13 cellular contexts compared by ENCODE assay signal in genomic region chr20:4012631-4013030, GRCh38. TPM values are rescaled to one million over a fixed set of nuclear protein-coding genes. Genes with fewer than 3 reads are reported as not detected.
DNase-seq lines count a peak whose midpoint lies in the region; ATAC-seq, FAIRE-seq and TF ChIP-seq lines count a peak whose summit lies in the region.
"Had no signal": no experiment of that assay in that cellular context is flagged by ENCODE, and none has a peak within 500 bp of the region (broad histone marks: within the 10 kb centered on the region; RNA-seq: fewer than 3 reads in every experiment).

No MANE protein-coding gene starts in this region.

- CTCF ChIA-PET in A549 (lab: Yijun Ruan, JAX), result interaction anchor here (0.6 to 10.8 kb wide), 20 partner anchors 11 to 255 kb away, joined by 3 to 167 read pairs (median 4); no protein-coding TSS in a partner anchor

- no peak for TF ChIP-seq EP300 in A549 (IDR thresholded peaks at IDR 0.05)

- H3K27ac ChIP-seq in A549 (no peak overlapping the region), HL-60 (replicated peaks) (peak overlapping the region; percentile 94), left lung (peak overlapping the region; percentile 55 to 93)
- H3K27ac ChIP-seq: suprapubic skin had no signal

- no peak for TF ChIP-seq CTCF in A549 (IDR thresholded peaks at IDR 0.05)
- TF ChIP-seq CTCF in HL-60 (IDR thresholded peaks at IDR 0.05; ENCODE audit: insufficient read depth, low read length), result no peak
- TF ChIP-seq CTCF in left lung (IDR thresholded peaks at IDR 0.05), result no peak

- ATAC-seq in A549 (no peak), left lung (no peak)

- DNase-seq in A549 (ENCODE audit: low read depth in 1 of 2, low spot score in 1 of 2) (no peak), HL-60 (ENCODE audit: low read depth in 1 of 2, low spot score in 1 of 2) (peak in 1 of 2 experiments; percentile 52), amniotic epithelial cell (ENCODE audit: low read depth) (peak; percentile 80), left lung (no peak), NCI-H146 treated with DMSO at 0.1 percent for 48 hours (lab: John Stamatoyannopoulos, UW; ENCODE audit: unreplicated experiment) (no peak), DMS79 (lab: John Stamatoyannopoulos, UW) (no peak), NCI-H2227 treated with DMSO at 0.1 percent for 48 hours (lab: John Stamatoyannopoulos, UW) (no peak)
- DNase-seq in activated naive CD4-positive, alpha-beta T cell treated with anti-CD3 and anti-CD28 coated beads, Interleukin-2, amount 50 U/mL, for 16 hours, result no peak
- DNase-seq: ACHN; activated CD4-positive, alpha-beta memory T cell treated with anti-CD3 and anti-CD28 coated beads, Interleukin-2, amount 10 ng/mL, durations not matched to agents 7 days and 5 days; NCI-H1436; NCI-H774 had no signal

- TF ChIP-seq POLR2A in A549 (IDR thresholded peaks at IDR 0.05; ENCODE audit: low read length), result no peak

- H3K36me3 ChIP-seq in left lung, result peaks cover 0 to 5% of the 10 kb centered on the region in 2 donors
- H3K36me3 ChIP-seq: suprapubic skin had no signal

- no peak overlapping the region for H3K4me3 ChIP-seq in A549
- peak overlapping the region; percentile 97 for H3K4me3 ChIP-seq in HL-60 (replicated peaks; ENCODE audit: insufficient read depth, low read length)
- peak overlapping the region in 1 of 2 donors; percentile 8 for H3K4me3 ChIP-seq in left lung
- H3K4me3 ChIP-seq: suprapubic skin had no signal

- intact Hi-C loops in left lung (cut with DNase I), result loop anchor here in 1 of 2 donors (10.0 kb wide), 1 partner anchor 128 kb away; the partner anchor contains the start of gene PANK2

- POLR2A ChIA-PET in A549 (lab: Yijun Ruan, JAX), result no interaction called here

- H3K27me3 ChIP-seq in HL-60 (ENCODE audit: insufficient read depth, poor library complexity, severe bottlenecking) (no peaks in the 10 kb centered on the region), left lung (no peaks in the 10 kb centered on the region)
- H3K27me3 ChIP-seq: suprapubic skin had no signal

- H3K9me3 ChIP-seq in A549 (no peaks in the 10 kb centered on the region), left lung (no peaks in the 10 kb centered on the region)
- H3K9me3 ChIP-seq: suprapubic skin had no signal

- WGBS in A549 (ENCODE audit: missing lambda C conversion rate), result 34% methylated on average over 3 of the region's 3 CpGs

- H3K4me2 ChIP-seq in A549, result peak overlapping the region; percentile 96; the same call in 2 of the 3 replicates

- FAIRE-seq in A549 (lab: Jason Lieb, UNC), result no peak

- H3K4me1 ChIP-seq in A549 (peaks cover 40% of the 10 kb centered on the region), left lung (peaks cover 14 to 85% of the 10 kb centered on the region in 2 donors)

- no peak for TF ChIP-seq RAD21 in A549 (conservative IDR thresholded peaks at IDR 0.05 in 1 of 2, IDR thresholded peaks at IDR 0.05 in 1 of 2)

TF ChIP-seq in A549, 52 proteins besides CTCF, POLR2A, EP300 and RAD21:
- TF ChIP-seq HMGXB4 (CRISPR knock-in tag; IDR thresholded peaks at IDR 0.05; ENCODE audit: borderline replicate concordance) (no peak), MAFK (IDR thresholded peaks at IDR 0.05; ENCODE audit: partially characterized antibody) (peak; percentile 30), HOXB5 (CRISPR knock-in tag; IDR thresholded peaks at IDR 0.05) (no peak), KDM1A (IDR thresholded peaks at IDR 0.05; ENCODE audit: low read depth) (no peak), CEBPB (IDR thresholded peaks at IDR 0.05) (no peak), RNF2 (IDR thresholded peaks at IDR 0.05; ENCODE audit: borderline replicate concordance, low read depth) (no peak), NFE2L2 (conservative IDR thresholded peaks at IDR 0.05; ENCODE audit: low read length) (0 out of 2 replicates have a peak, but pooled peaks have one; percentile 29)
- TF ChIP-seq, protein P1, sequence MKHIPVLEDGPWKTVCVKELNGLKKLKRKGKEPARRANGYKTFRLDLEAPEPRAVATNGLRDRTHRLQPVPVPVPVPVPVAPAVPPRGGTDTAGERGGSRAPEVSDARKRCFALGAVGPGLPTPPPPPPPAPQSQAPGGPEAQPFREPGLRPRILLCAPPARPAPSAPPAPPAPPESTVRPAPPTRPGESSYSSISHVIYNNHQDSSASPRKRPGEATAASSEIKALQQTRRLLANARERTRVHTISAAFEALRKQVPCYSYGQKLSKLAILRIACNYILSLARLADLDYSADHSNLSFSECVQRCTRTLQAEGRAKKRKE (CRISPR knock-in tag; IDR thresholded peaks at IDR 0.05; ENCODE audit: low read depth), result no peak

RNA-seq across cellular contexts. Expression of gene RNF24, which starts 2.7 kb away (rescaled TPM):
- 8.6 and 12.9 TPM in 2 replicates for polyA plus RNA-seq in A549 (2011; rRNA removed)
- polyA plus RNA-seq in A549 (2012; cell fraction: cytosol; rRNA removed), result 2.8 and 3.6 TPM in 2 replicates
- polyA plus RNA-seq in A549 (2012; cell fraction: nucleus; rRNA removed), result 2.0 and 3.6 TPM in 2 replicates
- 8.2 to 9.4 TPM (median 8.8 TPM) in 3 replicates for polyA plus RNA-seq in A549 (2017; fragmentation: RNase III; extraction: RNeasy Plus Mini Kit Qiagen cat#74134 plus additional on column Dnase treatment)
- polyA minus RNA-seq in A549 (2011; rRNA and poly(A)+ RNA removed), result 9.1 and 9.9 TPM in 2 replicates
- 10 to 100 TPM; 27.4 to 46.2 TPM for total RNA-seq in left lung

Comparison
In these comparisons a context has a peak if more than half of its experiments do, and no peak if none do; other contexts are left out.
1. H3K27ac ChIP-seq: peak in HL-60 (single experiment) and left lung (2 of 2); none in A549 (0 of 2).